8 cellular contexts compared by ENCODE assay signal in genomic region chr1:16611981-16612331, GRCh38. TPM values are rescaled to one million over a fixed set of nuclear protein-coding genes. Genes with fewer than 3 reads are reported as not detected.
DNase-seq lines count a peak whose midpoint lies in the region; ATAC-seq and TF ChIP-seq lines count a peak whose summit lies in the region.
"Not testable (repeated sequence)": the region's sequence is repeated elsewhere in the genome, so short reads cannot be mapped to it uniquely, and the experiment has no call there.

No MANE protein-coding gene starts in this region.

- not testable (repeated sequence) for H4K20me1 ChIP-seq in SU-DHL-6 (ENCODE audit: low read depth, low read length)
- peaks cover 26% of the 10 kb centered on the region for H4K20me1 ChIP-seq in osteoblast (ENCODE audit: insufficient read depth, low read length)

- not testable (repeated sequence) for H3K9ac ChIP-seq in HUES6 (ENCODE audit: low read length); SU-DHL-6 (ENCODE audit: low read length)
- peak overlapping the region; percentile 60 to 71 for H3K9ac ChIP-seq in stomach smooth muscle (ENCODE audit: low read length in 2 of 2)

- intact Hi-C loops in body of pancreas (cut with DNase I): not testable (repeated sequence)

- H3K27ac ChIP-seq in ACC112 (ENCODE audit: low read depth, low read length); HUES6 (ENCODE audit: low read depth, low read length); SU-DHL-6 (ENCODE audit: low read depth, low read length); body of pancreas: not testable (repeated sequence)
- peak overlapping the region; percentile 38 for H3K27ac ChIP-seq in osteoblast (ENCODE audit: low read depth, low read length)
- H3K27ac ChIP-seq in stomach smooth muscle (ENCODE audit: low read length): peak overlapping the region; percentile 61

- H3K9me2 ChIP-seq in SU-DHL-6 (replicated peaks; ENCODE audit: insufficient read depth, low read length): not testable (repeated sequence)

- H3K79me2 ChIP-seq in ACC112 (ENCODE audit: control insufficient read depth, insufficient read depth, low read length, unreplicated experiment) (peaks cover 14% of the 10 kb centered on the region), osteoblast (ENCODE audit: insufficient read depth, low read length) (peaks cover 47% of the 10 kb centered on the region)
- not testable (repeated sequence) for H3K79me2 ChIP-seq in SU-DHL-6 (ENCODE audit: insufficient read depth, low read length)

- WGBS in body of pancreas, 2 donors: 81 to 83% methylated on average over 8 of the region's 8 CpGs

- H3F3A ChIP-seq in SU-DHL-6 (ENCODE audit: insufficient read depth): peaks cover 15% of the 10 kb centered on the region

- TF ChIP-seq CTCF in SU-DHL-6 (IDR thresholded peaks at IDR 0.05; ENCODE audit: insufficient read depth, low read length, poor library complexity, severe bottlenecking); body of pancreas (IDR thresholded peaks at IDR 0.05); fibroblast of pulmonary artery (IDR thresholded peaks at IDR 0.05; ENCODE audit: low read length, missing control alignments); osteoblast (IDR thresholded peaks at IDR 0.05; ENCODE audit: extremely low read depth, low read depth, low read length): not testable (repeated sequence)

- H3K36me3 ChIP-seq in ACC112 (ENCODE audit: insufficient read depth, low read length); SU-DHL-6 (ENCODE audit: low read length); body of pancreas (replicated peaks in 1 of 2; ENCODE audit: insufficient read depth in 1 of 2, low read depth in 2 of 2): not testable (repeated sequence)
- H3K36me3 ChIP-seq in HUES6 (ENCODE audit: control insufficient read depth, insufficient read depth, low read length): peaks cover 16% of the 10 kb centered on the region
- H3K36me3 ChIP-seq in osteoblast (ENCODE audit: insufficient read depth, low read length): peaks cover 16% of the 10 kb centered on the region
- peaks cover 9 to 14% of the 10 kb centered on the region in 2 donors for H3K36me3 ChIP-seq in stomach smooth muscle (ENCODE audit: control insufficient read depth in 2 of 2, insufficient read depth in 2 of 2, low read length in 2 of 2)

- H3K4me3 ChIP-seq in ACC112 (ENCODE audit: low read depth, low read length) (peak overlapping the region; percentile 81), HUES6 (ENCODE audit: low read depth, low read length) (peak overlapping the region; percentile 76), fibroblast of pulmonary artery (replicated peaks; ENCODE audit: low read depth, low read length) (peak overlapping the region; percentile 70), osteoblast (ENCODE audit: insufficient read depth, low read length) (peak overlapping the region; percentile 88), stomach smooth muscle (ENCODE audit: low read length in 2 of 2) (peak overlapping the region in 1 of 2 donors; percentile 89)
- not testable (repeated sequence) for H3K4me3 ChIP-seq in SU-DHL-6 (ENCODE audit: insufficient read depth, low read length, poor library complexity, severe bottlenecking); body of pancreas

- H3K9me3 ChIP-seq in HUES6 (ENCODE audit: control insufficient read depth, insufficient read depth, low read depth, low read length); SU-DHL-6 (ENCODE audit: insufficient read depth, low read length); body of pancreas; osteoblast (ENCODE audit: low read depth, low read length); stomach smooth muscle (ENCODE audit: control insufficient read depth in 2 of 2, low read length in 2 of 2): not testable (repeated sequence)

- ATAC-seq in body of pancreas, left lobe of liver: not testable (repeated sequence)

- not testable (repeated sequence) for H3K27me3 ChIP-seq in ACC112 (ENCODE audit: insufficient read depth, low read length); SU-DHL-6 (ENCODE audit: low read length); body of pancreas; osteoblast (ENCODE audit: insufficient read depth, low read length); stomach smooth muscle (ENCODE audit: control insufficient read depth in 1 of 2, insufficient read depth in 2 of 2, low read length in 2 of 2)
- H3K27me3 ChIP-seq in HUES6 (ENCODE audit: control insufficient read depth, insufficient read depth, low read length): peaks cover 33% of the 10 kb centered on the region

- H2AFZ ChIP-seq in ACC112 (ENCODE audit: low read length, unreplicated experiment) (peak overlapping the region; percentile 96), osteoblast (ENCODE audit: low read length) (peak overlapping the region; percentile 81)
- H2AFZ ChIP-seq in SU-DHL-6 (ENCODE audit: low read depth, low read length, severe bottlenecking): not testable (repeated sequence)

- H3K4me2 ChIP-seq in SU-DHL-6 (ENCODE audit: low read depth, low read length, poor library complexity, severe bottlenecking) (peak overlapping the region; percentile 56), osteoblast (ENCODE audit: insufficient read depth, low read length) (peak overlapping the region; percentile 91)

- TF ChIP-seq POLR2A in body of pancreas (IDR thresholded peaks at IDR 0.05): not testable (repeated sequence)

- peak in 3 of 4 donors; percentile 18 to 26 (median 18) for DNase-seq in body of pancreas
- DNase-seq in fibroblast of pulmonary artery (ENCODE audit: low read depth); osteoblast (ENCODE audit: insufficient read length, low spot score, missing footprints): not testable (repeated sequence)
- DNase-seq in left lobe of liver (ENCODE audit: low spot score): peak; percentile 57

- H3K4me1 ChIP-seq in ACC112 (ENCODE audit: control insufficient read depth, insufficient read depth, low read length, unreplicated experiment): peaks cover 14% of the 10 kb centered on the region
- H3K4me1 ChIP-seq in HUES6 (ENCODE audit: control insufficient read depth, insufficient read depth, low read length): peaks cover 13% of the 10 kb centered on the region
- peaks cover 28% of the 10 kb centered on the region for H3K4me1 ChIP-seq in body of pancreas
- H3K4me1 ChIP-seq in osteoblast (ENCODE audit: insufficient read depth, low read length): peaks cover 17% of the 10 kb centered on the region
- H3K4me1 ChIP-seq in stomach smooth muscle (ENCODE audit: control insufficient read depth, insufficient read depth, low read length): peaks cover 14% of the 10 kb centered on the region

RNA-seq across cellular contexts. Expression of gene NBPF1, which starts 1.4 kb away (rescaled TPM):
- 10 to 100 TPM; 22.3 to 41.5 TPM for total RNA-seq in body of pancreas
- 23.0 TPM for total RNA-seq in left lobe of liver
- total RNA-seq in osteoblast: 54.6 and 71.6 TPM in 2 replicates

RNA-seq across cellular contexts. Expression of gene RNU1-3, which starts 54.8 kb away (rescaled TPM):
- total RNA-seq in body of pancreas (over 10,000 TPM in 1 of 2 donors, under 1 TPM in 1; under 0.01 to 15,479 TPM), left lobe of liver (1,159 TPM), osteoblast (under 0.01 TPM in 1 of 2 replicates, not detected in the other)
